8 cellular contexts compared by ENCODE assay signal in genomic region chr7:70694909-70695803, GRCh38.
DNase-seq lines count a peak whose midpoint lies in the region; ATAC-seq, FAIRE-seq and TF ChIP-seq lines count a peak whose summit lies in the region.

No MANE protein-coding gene starts in this region.

- POLR2A ChIA-PET in IMR-90 (lab: Charles Lee; ENCODE audit: unreplicated experiment), result no interaction called here

- H3K4me1 ChIP-seq in IMR-90 (ENCODE audit: control insufficient read depth, insufficient read depth, low read length) (peaks cover 4% of the 10 kb centered on the region), tibial artery (peaks cover 0 to 25% (median 12%) of the 10 kb centered on the region in 4 donors)

- 0 out of 2 replicates have a peak overlapping the region, but pooled peaks have one; percentile 22 for H3K14ac ChIP-seq in IMR-90 (replicated peaks; ENCODE audit: low read depth, low read length)

- no peak overlapping the region for H4K5ac ChIP-seq in IMR-90 (ENCODE audit: low read depth, low read length)

- DNase-seq in DMS79 treated with DMSO at 0.1 percent for 48 hours (lab: John Stamatoyannopoulos, UW), result peak; percentile 21
- no peak for DNase-seq in DMS79 (lab: John Stamatoyannopoulos, UW)
- DNase-seq in IMR-90, result peak; percentile 19
- DNase-seq in brain microvascular endothelial cell, result peak; percentile 11
- DNase-seq in left lobe of liver (ENCODE audit: low spot score), result peak; percentile 53
- DNase-seq in tibial artery, result peak; percentile 31 to 68
- no peak for DNase-seq in H54 (ENCODE audit: insufficient read length, low spot score)
- DNase-seq in COR-L47 (lab: John Stamatoyannopoulos, UW), result no peak

- H3K27me3 ChIP-seq in IMR-90 (ENCODE audit: control insufficient read depth, insufficient read depth, low read length) (no peaks in the 10 kb centered on the region; the same call in 1 of the 2 replicates), brain microvascular endothelial cell (replicated peaks) (no peaks in the 10 kb centered on the region), tibial artery (no peaks in the 10 kb centered on the region)

- peaks cover 2% of the 10 kb centered on the region; the same call in 1 of the 2 replicates for H3K9me1 ChIP-seq in IMR-90 (ENCODE audit: insufficient read depth, low read length)

- H2BK120ac ChIP-seq in IMR-90 (ENCODE audit: low read depth, low read length), result no peak overlapping the region

- no peak for TF ChIP-seq POLR2A in IMR-90 (IDR thresholded peaks at IDR 0.05; ENCODE audit: low read depth, low read length)
- no peak for TF ChIP-seq POLR2A in H54 (IDR thresholded peaks at IDR 0.05; ENCODE audit: low read depth, low read length)

- intact Hi-C loops in IMR-90 (cut with micrococcal nuclease), result loop anchor here (2.0 to 10.0 kb wide), 3 partner anchors 54 to 1100 kb away; partner anchors contain the start of gene AUTS2
- intact Hi-C loops in tibial artery (cut with DNase I; ENCODE audit: low total_unique reads), result loop anchor here (5.0 kb wide), 1 partner anchor 653 kb away; no protein-coding TSS in a partner anchor

- H2BK20ac ChIP-seq in IMR-90 (ENCODE audit: low read depth, low read length), result no peak overlapping the region

- H3K9me3 ChIP-seq in IMR-90 (ENCODE audit: control insufficient read depth, insufficient read depth, low read length), result no peaks in the 10 kb centered on the region
- no peaks in the 10 kb centered on the region for H3K9me3 ChIP-seq in tibial artery

- TF ChIP-seq CTCF in IMR-90 (conservative IDR thresholded peaks at IDR 0.05; ENCODE audit: low read depth, low read length) (no peak), brain microvascular endothelial cell (IDR thresholded peaks at IDR 0.05; ENCODE audit: low read depth, low read length, missing control alignments) (no peak), tibial artery (IDR thresholded peaks at IDR 0.05) (no peak)

- no TSS peak for BruUV-seq in IMR-90 (replicated peaks; lab: Mats Ljungman, UMichigan)

- H4K8ac ChIP-seq in IMR-90 (ENCODE audit: low read depth in 2 of 2, low read length in 2 of 2), result peak overlapping the region in 1 of 2 experiments; percentile 6; a peak in 1 of 4 replicates

- peak overlapping the region; percentile 8; the same call in 1 of the 2 replicates for H3K56ac ChIP-seq in IMR-90 (ENCODE audit: extremely low read depth, insufficient read depth, low read length)

- H3K36me3 ChIP-seq in IMR-90 (ENCODE audit: control insufficient read depth, insufficient read depth, low read length) (no peaks in the 10 kb centered on the region), brain microvascular endothelial cell (replicated peaks) (no peaks in the 10 kb centered on the region), tibial artery (no peaks in the 10 kb centered on the region)

- no peak overlapping the region for H3K18ac ChIP-seq in IMR-90 (ENCODE audit: low read depth, low read length)

- H2BK15ac ChIP-seq in IMR-90 (ENCODE audit: low read depth, low read length), result no peak overlapping the region

- peak overlapping the region; percentile 92 for H2AFZ ChIP-seq in IMR-90 (replicated peaks; ENCODE audit: low read length, poor library complexity)

- H4K20me1 ChIP-seq in IMR-90 (ENCODE audit: insufficient read depth, low read length), result no peaks in the 10 kb centered on the region

- H3K27ac ChIP-seq in IMR-90 (ENCODE audit: insufficient read depth, low read length) (peak overlapping the region; percentile 36; the same call in 1 of the 2 replicates), brain microvascular endothelial cell (peak overlapping the region; percentile 56), tibial artery (peak overlapping the region; percentile 87 to 88)

- in situ Hi-C loops in IMR-90 (cut with MboI; ENCODE audit: low sequenced_read_pairs), result no loop called here
- in situ Hi-C loops in brain microvascular endothelial cell (cut with HindIII; ENCODE audit: low pct_ligation_motif_present, low sequenced_read_pairs), result no loop called here

- CTCF ChIA-PET in IMR-90 (lab: Yijun Ruan, JAX), result interaction anchor here (0.6 to 1.5 kb wide), 2 partner anchors 15 to 163 kb away, joined by 3 to 5 read pairs; no protein-coding TSS in a partner anchor

- H3K4ac ChIP-seq in IMR-90 (ENCODE audit: low read depth, low read length), result no peak overlapping the region

- H3K79me1 ChIP-seq in IMR-90 (ENCODE audit: low read depth in 1 of 2, low read length in 2 of 2), result peaks cover 0 to 6% of the 10 kb centered on the region in 2 experiments; a peak in 1 of 4 replicates

- FAIRE-seq in H54 (lab: Jason Lieb, UNC), result no peak

- TF ChIP-seq RAD21 in IMR-90 (IDR thresholded peaks at IDR 0.05; ENCODE audit: low read length), result no peak

- H2AK9ac ChIP-seq in IMR-90 (replicated peaks; ENCODE audit: low read depth, low read length, poor library complexity), result peak overlapping the region; percentile 68

- dilution Hi-C loops in IMR-90 (cut with HindIII; ENCODE audit: low sequenced_read_pairs, unreplicated experiment), result no loop called here

- H4K91ac ChIP-seq in IMR-90 (ENCODE audit: insufficient read depth, low read depth, low read length), result no peak overlapping the region; the same call in 1 of the 2 replicates

- peak; percentile 25 for ATAC-seq in IMR-90 (ENCODE audit: low read depth)
- ATAC-seq in left lobe of liver, result peak; percentile 27

- peak overlapping the region; percentile 65 for H3K9ac ChIP-seq in IMR-90 (ENCODE audit: low read depth, low read length)

- peak overlapping the region; percentile 97 for H3K4me2 ChIP-seq in IMR-90 (ENCODE audit: low read depth, low read length)

- 1 to 100% methylated on average over 2 to 26 of the region's 82 CpGs for WGBS in IMR-90 (ENCODE audit: extremely low coverage in 2 of 2, insufficient read length in 1 of 2), 2 experiments

- H3K4me3 ChIP-seq in IMR-90 (ENCODE audit: insufficient read depth, low read depth, low read length) (peak overlapping the region; percentile 90), brain microvascular endothelial cell (ENCODE audit: low read depth, low read length) (peak overlapping the region; percentile 81), tibial artery (peak overlapping the region; percentile 83 to 93)

- H2BK5ac ChIP-seq in IMR-90 (ENCODE audit: low read depth, low read length, poor library complexity, severe bottlenecking), result no peak overlapping the region

- peak overlapping the region; percentile 48 for H3K23ac ChIP-seq in IMR-90 (ENCODE audit: low read depth, low read length)

- no peak overlapping the region for H2AK5ac ChIP-seq in IMR-90 (ENCODE audit: low read depth, low read length)

TF ChIP-seq in IMR-90, 13 proteins besides CTCF, POLR2A, EP300 and RAD21:
- TF ChIP-seq MAFK (IDR thresholded peaks at IDR 0.05; ENCODE audit: low read depth, low read length), result no peak

Comparison
In these comparisons a context has a peak if more than half of its experiments do, and no peak if none do; other contexts are left out.
1. DNase-seq: peak in DMS79 treated with DMSO at 0.1 percent for 48 hours (single experiment), IMR-90 (single experiment), brain microvascular endothelial cell (single experiment), left lobe of liver (single experiment) and tibial artery (2 of 2); none in DMS79 (single experiment), H54 (single experiment) and COR-L47 (single experiment).
2. H3K27ac ChIP-seq: peak in every context shown above with its lines; median percentile 88 in tibial artery; 56 in brain microvascular endothelial cell; 36 in IMR-90.
3. Peak in every context shown above with its lines, with median percentiles within 50 percentile points of each other: H3K4me3 ChIP-seq.